In genomic region chr10:47654161-47654560, GRCh38 we compare ENCODE assay signal across 2 cellular contexts.
A peak's percentile ranks its signal among the peaks of the same experiment; 100 is the strongest.
DNase-seq lines count a peak whose midpoint lies in the region; ATAC-seq, FAIRE-seq and TF ChIP-seq lines count a peak whose summit lies in the region.
"Not testable (repeated sequence)": the region's sequence is repeated elsewhere in the genome, so short reads cannot be mapped to it uniquely, and the experiment has no call there.

No MANE protein-coding gene starts in this region.

- H3K9me3 Mint-ChIP-seq in Caco-2 (ENCODE audit: unreplicated experiment) = not testable (repeated sequence)

- not testable (repeated sequence) for H3K4me3 ChIP-seq in Caco-2 (ENCODE audit: low read depth, low read length); HepG2 (replicated peaks in 1 of 3; ENCODE audit: insufficient read depth in 1 of 3, low read depth in 2 of 3, low read length in 3 of 3)

- not testable (repeated sequence) for H3K9me3 ChIP-seq in Caco-2; HepG2 (ENCODE audit: low read length)

- intact Hi-C loops in Caco-2 (cut with micrococcal nuclease; ENCODE audit: unreplicated experiment); HepG2 (cut with micrococcal nuclease; ENCODE audit: unreplicated experiment): not testable (repeated sequence)

- not testable (repeated sequence) for H3K27ac ChIP-seq in HepG2 (ENCODE audit: extremely low read length, insufficient read depth, low read length)

- not testable (repeated sequence) for H3K4me1 ChIP-seq in Caco-2; HepG2 (ENCODE audit: insufficient read depth, low read length)

- in situ Hi-C loops in HepG2 (cut with HindIII; ENCODE audit: extremely low pct_ligation_motif_present, low pct_unique_long_range_greater_than_20kb) = not testable (repeated sequence)

- H3K4me3 Mint-ChIP-seq in Caco-2 (ENCODE audit: unreplicated experiment) = peak overlapping the region; percentile 66

- not testable (repeated sequence) for TF ChIP-seq RAD21 in HepG2 (CRISPR knock-in tag; IDR thresholded peaks at IDR 0.05)

- not testable (repeated sequence) for BruUV-seq in Caco-2 (replicated peaks; lab: Mats Ljungman, UMichigan); HepG2 (replicated peaks; lab: Mats Ljungman, UMichigan)

- TF ChIP-seq EP300 in HepG2 (IDR thresholded peaks at IDR 0.05; ENCODE audit: low read depth in 2 of 2, low read length in 2 of 2) = peak in 1 of 2 experiments; percentile 26; a peak in 1 of 4 replicates
- TF ChIP-seq EP300 in HepG2 (CRISPR knock-in tag; IDR thresholded peaks at IDR 0.05; ENCODE audit: borderline replicate concordance) = not testable (repeated sequence)

- not testable (repeated sequence) for H2AFZ ChIP-seq in HepG2 (ENCODE audit: low read length)

- not testable (repeated sequence) for TF ChIP-seq CTCF in Caco-2 (IDR thresholded peaks at IDR 0.05; ENCODE audit: insufficient read depth in 1 of 2, low read depth in 1 of 2, low read length in 1 of 2, severe bottlenecking in 1 of 2, unreplicated experiment in 1 of 2); HepG2 (CRISPR knock-in tag; IDR thresholded peaks at IDR 0.05)

- not testable (repeated sequence) for H3K27me3 Mint-ChIP-seq in Caco-2 (ENCODE audit: insufficient read depth, unreplicated experiment)

- not testable (repeated sequence) for H3K79me2 ChIP-seq in HepG2 (ENCODE audit: insufficient read depth, low read length)

- not testable (repeated sequence) for H3K36me3 ChIP-seq in Caco-2 (ENCODE audit: control insufficient read depth, insufficient read depth, low read length); HepG2 (replicated peaks in 1 of 2; ENCODE audit: control insufficient read depth in 1 of 2, insufficient read depth in 2 of 2, low read length in 2 of 2)

- not testable (repeated sequence) for H3K9ac ChIP-seq in HepG2 (ENCODE audit: insufficient read depth, low read depth, low read length)

- H4K20me1 ChIP-seq in HepG2 (ENCODE audit: insufficient read depth, low read length) = not testable (repeated sequence)

- TF ChIP-seq POLR2A in HepG2 (IDR thresholded peaks at IDR 0.05; ENCODE audit: insufficient read depth in 1 of 2, low read depth in 2 of 2, low read length in 2 of 2) = not testable (repeated sequence)

- CTCF ChIA-PET in Caco-2 (lab: Charles Lee); HepG2 (lab: Yijun Ruan, JAX; ENCODE audit: low intra/inter-chr PET ratio, low total read pairs): not testable (repeated sequence)

- POLR2A ChIA-PET in Caco-2 (lab: Charles Lee); HepG2 (lab: Yijun Ruan, JAX): not testable (repeated sequence)

- H3K27me3 ChIP-seq in Caco-2 (replicated peaks; ENCODE audit: control insufficient read depth, insufficient read depth, low read length); HepG2 (ENCODE audit: control insufficient read depth in 1 of 2, insufficient read depth in 2 of 2, low read length in 2 of 2): not testable (repeated sequence)

- H3K4me2 ChIP-seq in HepG2 (ENCODE audit: low read depth, low read length) = not testable (repeated sequence)

- FAIRE-seq in HepG2 (lab: Jason Lieb, UNC) = not testable (repeated sequence)

- H3K36me3 Mint-ChIP-seq in Caco-2 (ENCODE audit: insufficient read depth, unreplicated experiment) = not testable (repeated sequence)

- H3K4me1 Mint-ChIP-seq in Caco-2 (ENCODE audit: low read depth, unreplicated experiment) = peaks cover 21% of the 10 kb centered on the region

- peak in 1 of 2 experiments; percentile 46 for DNase-seq in Caco-2
- peak; percentile 47 for DNase-seq in HepG2 (ENCODE audit: low spot score)

- 31% methylated on average over 4 of the region's 4 CpGs for WGBS in HepG2 (ENCODE audit: low lambda C conversion rate)

- peak; percentile 62 for ATAC-seq in HepG2

- peak overlapping the region; percentile 21 for H3K27ac Mint-ChIP-seq in Caco-2 (ENCODE audit: unreplicated experiment)

TF ChIP-seq in HepG2, 621 proteins besides CTCF, POLR2A, EP300 and RAD21:
- TF ChIP-seq SOX5 (CRISPR knock-in tag; IDR thresholded peaks at IDR 0.05; ENCODE audit: borderline replicate concordance) = peak; percentile 18; the same call in 1 of the 2 replicates
- TF ChIP-seq BCL6 (CRISPR knock-in tag; IDR thresholded peaks at IDR 0.05) = 0 out of 2 replicates have a peak, but pooled peaks have one; percentile 21
- peak; percentile 22; the same call in 1 of the 2 replicates for TF ChIP-seq RARA (CRISPR knock-in tag; IDR thresholded peaks at IDR 0.05)
- TF ChIP-seq FOXA3 (CRISPR knock-in tag; IDR thresholded peaks at IDR 0.05) = peak; percentile 63
- peak; percentile 66 for TF ChIP-seq ARID5B (CRISPR knock-in tag; IDR thresholded peaks at IDR 0.05)
- TF ChIP-seq ZNF652 (CRISPR knock-in tag; IDR thresholded peaks at IDR 0.05; ENCODE audit: borderline replicate concordance, low read depth) = peak; percentile 61
- TF ChIP-seq HNF4A (CRISPR knock-in tag; IDR thresholded peaks at IDR 0.05) = peak; percentile 44; the same call in 1 of the 2 replicates
- not testable (repeated sequence) for TF ChIP-seq SOX13, FOXA1 (IDR thresholded peaks at IDR 0.05)
- TF ChIP-seq SOX13 (CRISPR knock-in tag; conservative IDR thresholded peaks at IDR 0.05 in 1 of 2, IDR thresholded peaks at IDR 0.05 in 1 of 2) = peak in 1 of 2 experiments; percentile 39; a peak in 1 of 4 replicates
- peak; percentile 40; the same call in 1 of the 2 replicates for TF ChIP-seq NCOA2 (CRISPR knock-in tag; IDR thresholded peaks at IDR 0.05)
- TF ChIP-seq HMG20A (CRISPR knock-in tag; IDR thresholded peaks at IDR 0.05; ENCODE audit: borderline replicate concordance) = peak; percentile 39; the same call in 1 of the 2 replicates
- 0 out of 2 replicates have a peak, but pooled peaks have one; percentile 36 for TF ChIP-seq ISL2 (CRISPR knock-in tag; IDR thresholded peaks at IDR 0.05)
- peak; percentile 35; the same call in 1 of the 2 replicates for TF ChIP-seq GATAD2A (CRISPR knock-in tag; IDR thresholded peaks at IDR 0.05)
- peak; percentile 51; the same call in 1 of the 2 replicates for TF ChIP-seq NR2F6 (IDR thresholded peaks at IDR 0.05)
- TF ChIP-seq NR2F6 (CRISPR knock-in tag; IDR thresholded peaks at IDR 0.05) = peak; percentile 71
- peak; percentile 75 for TF ChIP-seq FOXA1 (CRISPR knock-in tag; IDR thresholded peaks at IDR 0.05)
- TF ChIP-seq TCF7 (IDR thresholded peaks at IDR 0.05; ENCODE audit: low read depth) = peak; percentile 15; the same call in 1 of the 2 replicates
